11 cellular contexts compared by ENCODE assay signal in genomic region chr3:11553436-11554235, GRCh38.
DNase-seq lines count a peak whose midpoint lies in the region; ATAC-seq and TF ChIP-seq lines count a peak whose summit lies in the region.
"Had no signal": no experiment of that assay in that cellular context is flagged by ENCODE, and none has a peak within 500 bp of the region (broad histone marks: within the 10 kb centered on the region; RNA-seq: fewer than 3 reads in every experiment).

No MANE protein-coding gene starts in this region.

- peak overlapping the region; percentile 43 for H3K27ac ChIP-seq in cardiac muscle cell
- H3K27ac ChIP-seq in aorta (ENCODE audit: low read depth in 1 of 2, low read length in 2 of 2): peak overlapping the region; percentile 47 to 96

- intact Hi-C loops in posterior vena cava (cut with DNase I) (no loop called here), aorta (cut with DNase I) (loop anchor here (5.0 to 10.0 kb wide), 2 partner anchors 46 to 169 kb away; no protein-coding TSS in a partner anchor)

- 10 to 15% methylated on average over 17 of the region's 17 CpGs for WGBS in aorta, 2 donors

- no peaks in the 10 kb centered on the region for H3K36me3 Mint-ChIP-seq in activated naive CD8-positive, alpha-beta T cell
- peaks cover 47% of the 10 kb centered on the region for H3K36me3 Mint-ChIP-seq in activated naive CD8-positive, alpha-beta T cell treated with anti-CD3 and anti-CD28 coated beads for 36 hours

- no peak overlapping the region for H3K4me3 ChIP-seq in cardiac muscle cell
- H3K4me3 ChIP-seq in aorta (ENCODE audit: low read length in 2 of 2): no peak overlapping the region

- no peak for DNase-seq in activated naive CD8-positive, alpha-beta T cell treated with anti-CD3 and anti-CD28 coated beads for 36 hours
- DNase-seq in cardiac muscle cell (ENCODE audit: low read depth in 1 of 2, low spot score in 1 of 2) (peak in 1 of 2 donors; percentile 33), posterior vena cava (ENCODE audit: low spot score) (peak; percentile 84), aorta (peak; percentile 73 to 83), DMS114 treated with DMSO at 0.1 percent for 48 hours (lab: John Stamatoyannopoulos, UW; ENCODE audit: unreplicated experiment) (no peak), NCI-H446 treated with DMSO at 0.1 percent for 48 hours (lab: John Stamatoyannopoulos, UW) (no peak)
- DNase-seq in activated CD4-positive, alpha-beta T cell treated with anti-CD3 and anti-CD28 coated beads, Interleukin-2, amount 50 U/mL, for 1 hour: no peak
- DNase-seq: erythroblast, NCI-H1930, occipital lobe had no signal

- H3K9me3 ChIP-seq in cardiac muscle cell (ENCODE audit: low read depth) (no peaks in the 10 kb centered on the region), aorta (ENCODE audit: control insufficient read depth, low read length) (no peaks in the 10 kb centered on the region)

- ATAC-seq in aorta (ENCODE audit: low FRiP score): peak; percentile 82

- H3K27ac Mint-ChIP-seq in activated naive CD8-positive, alpha-beta T cell: peak overlapping the region; percentile 50
- H3K27ac Mint-ChIP-seq in activated naive CD8-positive, alpha-beta T cell treated with anti-CD3 and anti-CD28 coated beads for 36 hours: no peak overlapping the region

- no peak for TF ChIP-seq CTCF in cardiac muscle cell (IDR thresholded peaks at IDR 0.05; ENCODE audit: low read depth, low read length)

- H3K4me3 Mint-ChIP-seq in activated naive CD8-positive, alpha-beta T cell: no peak overlapping the region
- H3K4me3 Mint-ChIP-seq in activated naive CD8-positive, alpha-beta T cell treated with anti-CD3 and anti-CD28 coated beads for 36 hours: no peak overlapping the region

- H3K27me3 Mint-ChIP-seq in activated naive CD8-positive, alpha-beta T cell: no peaks in the 10 kb centered on the region
- H3K27me3 Mint-ChIP-seq in activated naive CD8-positive, alpha-beta T cell treated with anti-CD3 and anti-CD28 coated beads for 36 hours: no peaks in the 10 kb centered on the region

- H3K27me3 ChIP-seq in cardiac muscle cell (no peaks in the 10 kb centered on the region), aorta (ENCODE audit: control insufficient read depth in 1 of 2, insufficient read depth in 2 of 2, low read length in 1 of 2) (no peaks in the 10 kb centered on the region)

- H3K4me1 Mint-ChIP-seq in activated naive CD8-positive, alpha-beta T cell (ENCODE audit: low read depth): peaks cover 5% of the 10 kb centered on the region
- peaks cover 5% of the 10 kb centered on the region for H3K4me1 Mint-ChIP-seq in activated naive CD8-positive, alpha-beta T cell treated with anti-CD3 and anti-CD28 coated beads for 36 hours

- H3K4me1 ChIP-seq in cardiac muscle cell (ENCODE audit: low read depth): no peaks in the 10 kb centered on the region
- H3K4me1 ChIP-seq in aorta (ENCODE audit: control insufficient read depth in 1 of 2, insufficient read depth in 2 of 2, low read length in 2 of 2): no peaks in the 10 kb centered on the region

- H3K36me3 ChIP-seq in cardiac muscle cell (peaks cover 19% of the 10 kb centered on the region), aorta (ENCODE audit: control insufficient read depth in 1 of 2, insufficient read depth in 2 of 2, low read length in 1 of 2) (no peaks in the 10 kb centered on the region)

- no peaks in the 10 kb centered on the region for H3K9me3 Mint-ChIP-seq in activated naive CD8-positive, alpha-beta T cell (ENCODE audit: low read depth)
- H3K9me3 Mint-ChIP-seq in activated naive CD8-positive, alpha-beta T cell treated with anti-CD3 and anti-CD28 coated beads for 36 hours: peaks cover 12% of the 10 kb centered on the region

Comparison
In these comparisons a context has a peak if more than half of its experiments do, and no peak if none do; other contexts are left out.
1. DNase-seq: peak in posterior vena cava (single experiment) and aorta (2 of 2); none in activated naive CD8-positive, alpha-beta T cell treated with anti-CD3 and anti-CD28 coated beads for 36 hours (single experiment), DMS114 treated with DMSO at 0.1 percent for 48 hours (single experiment), activated CD4-positive, alpha-beta T cell treated with anti-CD3 and anti-CD28 coated beads, Interleukin-2, amount 50 U/mL, for 1 hour (single experiment) and NCI-H446 treated with DMSO at 0.1 percent for 48 hours (single experiment).
2. intact Hi-C loops: an anchor here in aorta (5.0 to 10.0 kb wide); none called in posterior vena cava.